Comparison of ENCODE assay signal across 8 cellular contexts in genomic region chr11:73376803-73377629, GRCh38. TPM values are rescaled to one million over a fixed set of nuclear protein-coding genes. Genes with fewer than 3 reads are reported as not detected.
A peak's percentile ranks its signal among the peaks of the same experiment; 100 is the strongest.
DNase-seq lines count a peak whose midpoint lies in the region; ATAC-seq and TF ChIP-seq lines count a peak whose summit lies in the region.

No MANE protein-coding gene starts in this region.

- CTCF ChIA-PET in AG04449 (lab: Yijun Ruan, JAX): interaction anchor here (0.8 to 6.9 kb wide), 12 partner anchors 10 to 285 kb away, joined by 3 to 56 read pairs (median 5); no protein-coding TSS in a partner anchor

- H3K27ac ChIP-seq in SJCRH30 (peak overlapping the region; percentile 46), ovary (peak overlapping the region; percentile 74 to 78), tibial artery (peak overlapping the region; percentile 78 to 80)

- no peaks in the 10 kb centered on the region for H3K4me1 ChIP-seq in SJCRH30
- H3K4me1 ChIP-seq in ovary (ENCODE audit: insufficient read depth): peaks cover 6% of the 10 kb centered on the region
- H3K4me1 ChIP-seq in tibial artery: peaks cover 0 to 38% (median 16%) of the 10 kb centered on the region in 4 donors

- H3K36me3 ChIP-seq in SJCRH30: no peaks in the 10 kb centered on the region
- H3K36me3 ChIP-seq in ovary: no peaks in the 10 kb centered on the region
- H3K36me3 ChIP-seq in tibial artery: no peaks in the 10 kb centered on the region

- H3K27me3 ChIP-seq in SJCRH30: no peaks in the 10 kb centered on the region
- H3K27me3 ChIP-seq in ovary: no peaks in the 10 kb centered on the region
- H3K27me3 ChIP-seq in tibial artery: no peaks in the 10 kb centered on the region

- 7 to 11% (median 8%) methylated on average over 40 to 56 of the region's 56 CpGs for WGBS in ovary, 3 donors

- no peak for TF ChIP-seq POLR2A in ovary (IDR thresholded peaks at IDR 0.05)

- POLR2A ChIA-PET in AG04449 (lab: Yijun Ruan, JAX): interaction anchor here (0.8 to 1.7 kb wide), 5 partner anchors 8 to 284 kb away, joined by 3 to 4 read pairs (median 4); no protein-coding TSS in a partner anchor

- TF ChIP-seq CTCF in AG04449 (IDR thresholded peaks at IDR 0.05; ENCODE audit: insufficient read depth, low read length, missing control alignments) (no peak), ovary (IDR thresholded peaks at IDR 0.05) (no peak), tibial artery (IDR thresholded peaks at IDR 0.05) (no peak)

- no peak for TF ChIP-seq EP300 in ovary (IDR thresholded peaks at IDR 0.05)

- DNase-seq in AG04449 (ENCODE audit: low read depth, low spot score) (peak; percentile 47), SJCRH30 (peak; percentile 40 to 41), globus pallidus (ENCODE audit: low spot score) (peak; percentile 57), ovary (peak; percentile 46 to 71 (median 66)), tibial artery (peak; percentile 59 to 81)
- peak; percentile 64 for DNase-seq in activated naive CD4-positive, alpha-beta T cell treated with Interleukin-2 at 50 U/mL for 16 hours

- H3K4me3 ChIP-seq in AG04449 (ENCODE audit: low read depth, low read length) (peak overlapping the region; percentile 79), SJCRH30 (peak overlapping the region; percentile 81), ovary (peak overlapping the region; percentile 56), tibial artery (peak overlapping the region; percentile 59 to 71)

- H3K9me3 ChIP-seq in SJCRH30 (replicated peaks) (no peaks in the 10 kb centered on the region), ovary (no peaks in the 10 kb centered on the region), tibial artery (no peaks in the 10 kb centered on the region)

- peak; percentile 10 for ATAC-seq in GM18873 (IDR thresholded peaks at IDR 0.05; ENCODE audit: low FRiP score, unreplicated experiment)
- ATAC-seq in HG03521 (IDR thresholded peaks at IDR 0.05; ENCODE audit: unreplicated experiment): peak; percentile 21

- intact Hi-C loops in ovary (cut with DNase I): no loop called here
- intact Hi-C loops in tibial artery (cut with DNase I; ENCODE audit: low total_unique reads): no loop called here

RNA-seq across cellular contexts. Expression of gene RELT, which starts 0.8 kb away (rescaled TPM):
- total RNA-seq in SJCRH30 (2014; rRNA removed; shearing (Covaris generic)): 8.7 and 10.1 TPM in 2 replicates
- total RNA-seq in ovary: 1 to 10 TPM in 6 of 7 donors, under 1 TPM in 1; 0.95 to 4.7 (median 2.3) TPM
- 1 to 10 TPM in 1 of 2 donors, under 1 TPM in 1; 0.38 to 1.1 TPM for polyA plus RNA-seq in ovary

Comparison
In these comparisons a context has a peak if more than half of its experiments do, and no peak if none do; other contexts are left out.
1. Peak in every context shown above with its lines: DNase-seq, ATAC-seq, H3K4me3 ChIP-seq and H3K27ac ChIP-seq.